In genomic region chr22:38455063-38455529, GRCh38 we compare ENCODE assay signal across 8 cellular contexts. TPM values are rescaled to one million over a fixed set of nuclear protein-coding genes. Genes with fewer than 3 reads are reported as not detected.
DNase-seq lines count a peak whose midpoint lies in the region; ATAC-seq, FAIRE-seq and TF ChIP-seq lines count a peak whose summit lies in the region.

TSS of gene KCNJ4 (minus strand) at chr22:38455199. CDS start at chr22:38428132, 27,067 bp downstream.

- POLR2A ChIA-PET in CD4-positive, alpha-beta memory T cell (lab: Charles Lee; ENCODE audit: partially characterized antibody): interaction anchor here (0.9 kb wide), 1 partner anchor 7 kb away, joined by 4 read pairs; no protein-coding TSS in a partner anchor

- no peaks in the 10 kb centered on the region for H3K36me3 Mint-ChIP-seq in CD4-positive, alpha-beta memory T cell
- no peaks in the 10 kb centered on the region for H3K36me3 Mint-ChIP-seq in osteocyte (ENCODE audit: unreplicated experiment)

- H3K27ac ChIP-seq in CD4-positive, alpha-beta memory T cell (ENCODE audit: low read depth, low read length): no peak within 1 kb of the TSS
- H3K27ac ChIP-seq in Peyer's patch (no peak within 1 kb of the TSS), esophagus squamous epithelium (no peak within 1 kb of the TSS)

- DNase-seq in CD4-positive, alpha-beta memory T cell: no peak
- DNase-seq in Peyer's patch (no peak), esophagus squamous epithelium (lab: John Stamatoyannopoulos, UW) (no peak), osteocyte (ENCODE audit: extremely low spot score, unreplicated experiment) (no peak), H54 (ENCODE audit: insufficient read length, low spot score) (no peak), NCI-H2171 (lab: John Stamatoyannopoulos, UW) (no peak)

- peak within 1 kb of the TSS in 1 of 2 donors; percentile 22 for H3K4me3 ChIP-seq in CD4-positive, alpha-beta memory T cell (ENCODE audit: low read length in 2 of 2)
- H3K4me3 ChIP-seq in Peyer's patch (peak within 1 kb of the TSS; percentile 19 to 56 (median 52)), esophagus squamous epithelium (peak within 1 kb of the TSS; percentile 22 to 67 (median 40))

- TF ChIP-seq CTCF in Peyer's patch (IDR thresholded peaks at IDR 0.05) (no peak), esophagus squamous epithelium (IDR thresholded peaks at IDR 0.05) (no peak), osteocyte (IDR thresholded peaks at IDR 0.05) (no peak)

- WGBS in esophagus squamous epithelium, 2 donors: no CpG with 5 or more reads among the region's 78 CpGs

- H3K9me3 ChIP-seq in CD4-positive, alpha-beta memory T cell (ENCODE audit: control insufficient read depth in 1 of 2, low read length in 2 of 2): no peaks in the 10 kb centered on the region
- H3K9me3 ChIP-seq in Peyer's patch (no peaks in the 10 kb centered on the region), esophagus squamous epithelium (no peaks in the 10 kb centered on the region)

- H3K27ac Mint-ChIP-seq in CD4-positive, alpha-beta memory T cell: peak within 1 kb of the TSS in 3 of 7 donors; percentile 13 to 68 (median 43)
- H3K27ac Mint-ChIP-seq in osteocyte (ENCODE audit: unreplicated experiment): no peak within 1 kb of the TSS

- ATAC-seq in GM21529 (IDR thresholded peaks at IDR 0.05; ENCODE audit: unreplicated experiment) (no peak), HG02870 (IDR thresholded peaks at IDR 0.05; ENCODE audit: unreplicated experiment) (no peak)

- CTCF ChIA-PET in CD4-positive, alpha-beta memory T cell (lab: Charles Lee; ENCODE audit: partially characterized antibody): no interaction called here

- H3K4me3 Mint-ChIP-seq in CD4-positive, alpha-beta memory T cell: peak within 1 kb of the TSS; percentile 78 to 89 (median 82)
- H3K4me3 Mint-ChIP-seq in osteocyte (ENCODE audit: unreplicated experiment): peak within 1 kb of the TSS; percentile 67

- H3K27me3 Mint-ChIP-seq in CD4-positive, alpha-beta memory T cell: peaks cover 38 to 64% of the 10 kb centered on the region in 2 donors
- peaks cover 64% of the 10 kb centered on the region for H3K27me3 Mint-ChIP-seq in osteocyte (ENCODE audit: unreplicated experiment)

- H3K9me3 Mint-ChIP-seq in CD4-positive, alpha-beta memory T cell: no peaks in the 10 kb centered on the region
- H3K9me3 Mint-ChIP-seq in osteocyte (ENCODE audit: unreplicated experiment): no peaks in the 10 kb centered on the region

- TF ChIP-seq POLR2A in Peyer's patch (IDR thresholded peaks at IDR 0.05) (no peak), esophagus squamous epithelium (IDR thresholded peaks at IDR 0.05) (no peak), H54 (IDR thresholded peaks at IDR 0.05; ENCODE audit: low read depth, low read length) (no peak)

- no peaks in the 10 kb centered on the region for H3K36me3 ChIP-seq in CD4-positive, alpha-beta memory T cell (ENCODE audit: insufficient read depth, low read length)
- no peaks in the 10 kb centered on the region for H3K36me3 ChIP-seq in Peyer's patch
- H3K36me3 ChIP-seq in esophagus squamous epithelium: no peaks in the 10 kb centered on the region

- peaks cover 7 to 24% (median 13%) of the 10 kb centered on the region in 4 donors for H3K4me1 Mint-ChIP-seq in CD4-positive, alpha-beta memory T cell
- H3K4me1 Mint-ChIP-seq in osteocyte (ENCODE audit: unreplicated experiment): peaks cover 6% of the 10 kb centered on the region

- H3K4me1 ChIP-seq in CD4-positive, alpha-beta memory T cell (ENCODE audit: insufficient read depth, low read length): peaks cover 8% of the 10 kb centered on the region
- H3K4me1 ChIP-seq in Peyer's patch (peaks cover 0 to 19% (median 9%) of the 10 kb centered on the region in 4 donors), esophagus squamous epithelium (peaks cover 3 to 27% (median 20%) of the 10 kb centered on the region in 3 donors)

- H3K27me3 ChIP-seq in CD4-positive, alpha-beta memory T cell (ENCODE audit: insufficient read depth, low read length): peaks cover 34% of the 10 kb centered on the region
- H3K27me3 ChIP-seq in Peyer's patch (peaks cover 0 to 35% of the 10 kb centered on the region in 2 donors), esophagus squamous epithelium (peaks cover 9 to 100% (median 12%) of the 10 kb centered on the region in 4 donors)

- intact Hi-C loops in CD4-positive, alpha-beta memory T cell (cut with micrococcal nuclease): no loop called here
- intact Hi-C loops in esophagus squamous epithelium (cut with DNase I): no loop called here

- no peak for FAIRE-seq in H54 (lab: Jason Lieb, UNC)

RNA-seq across cellular contexts. Expression of gene KCNJ4, which starts in this region (rescaled TPM):
- total RNA-seq in CD4-positive, alpha-beta memory T cell: not detected
- not detected for polyA plus RNA-seq in CD4-positive, alpha-beta memory T cell
- total RNA-seq in Peyer's patch: not detected
- not detected for total RNA-seq in esophagus squamous epithelium
- total RNA-seq in osteocyte: 0.43 and 0.57 TPM in 2 replicates
